ENCODE assay signal across 1 cellular context in genomic region chr1:26035203-26035958, GRCh38.
TF ChIP-seq lines count a peak whose summit lies in the region.

No MANE protein-coding gene starts in this region.

TF ChIP-seq in HepG2, 621 proteins besides CTCF, POLR2A, EP300 and RAD21 (continued from another document and continues in another):
- no peak for TF ChIP-seq ZNF18 (CRISPR knock-in tag; IDR thresholded peaks at IDR 0.05; ENCODE audit: insufficient replicate concordance)
- no peak for TF ChIP-seq ATRX (CRISPR knock-in tag; IDR thresholded peaks at IDR 0.05; ENCODE audit: borderline replicate concordance)
- TF ChIP-seq CENPBD1 (CRISPR knock-in tag; IDR thresholded peaks at IDR 0.05; ENCODE audit: borderline replicate concordance, low read depth): no peak
- 0 out of 2 replicates have a peak, but pooled peaks have one; percentile 14 for TF ChIP-seq ZNF605 (CRISPR knock-in tag; IDR thresholded peaks at IDR 0.05)
- TF ChIP-seq UBTF (CRISPR knock-in tag; IDR thresholded peaks at IDR 0.05): peak; percentile 60; the same call in 1 of the 2 replicates
- TF ChIP-seq CEBPB (IDR thresholded peaks at IDR 0.05; ENCODE audit: borderline replicate concordance, low read depth, low read length): peak; percentile 25; the same call in 1 of the 2 replicates
- TF ChIP-seq JUN (CRISPR knock-in tag; IDR thresholded peaks at IDR 0.05): no peak
- 0 out of 2 replicates have a peak, but pooled peaks have one; percentile 8 for TF ChIP-seq ZNF768 (CRISPR knock-in tag; IDR thresholded peaks at IDR 0.05)
- TF ChIP-seq NR2F6 (IDR thresholded peaks at IDR 0.05): no peak
- no peak for TF ChIP-seq NR2F6 (CRISPR knock-in tag; IDR thresholded peaks at IDR 0.05)
- 0 out of 2 replicates have a peak, but pooled peaks have one; percentile 38 for TF ChIP-seq ZNF138 (CRISPR knock-in tag; IDR thresholded peaks at IDR 0.05; ENCODE audit: low read depth)
- peak; percentile 99 for TF ChIP-seq ZNF770 (CRISPR knock-in tag; IDR thresholded peaks at IDR 0.05)
- peak; percentile 9; the same call in 1 of the 2 replicates for TF ChIP-seq ZNF446 (CRISPR knock-in tag; IDR thresholded peaks at IDR 0.05)
- no peak for TF ChIP-seq FOXM1 (CRISPR knock-in tag; IDR thresholded peaks at IDR 0.05)
- TF ChIP-seq LRRFIP1 (CRISPR knock-in tag; conservative IDR thresholded peaks at IDR 0.05): no peak
- TF ChIP-seq ZIK1 (CRISPR knock-in tag; IDR thresholded peaks at IDR 0.05; ENCODE audit: borderline replicate concordance, low read depth): 0 out of 2 replicates have a peak, but pooled peaks have one; percentile 0
- TF ChIP-seq ZNF530 (CRISPR knock-in tag; IDR thresholded peaks at IDR 0.05; ENCODE audit: low read depth): no peak
- no peak for TF ChIP-seq ZNF775 (CRISPR knock-in tag; IDR thresholded peaks at IDR 0.05; ENCODE audit: borderline replicate concordance)
- peak; percentile 63; the same call in 1 of the 2 replicates for TF ChIP-seq NFKB2 (CRISPR knock-in tag; IDR thresholded peaks at IDR 0.05; ENCODE audit: borderline replicate concordance)
- TF ChIP-seq ZNF615 (CRISPR knock-in tag; IDR thresholded peaks at IDR 0.05; ENCODE audit: borderline replicate concordance): no peak
- TF ChIP-seq SIX1 (CRISPR knock-in tag; IDR thresholded peaks at IDR 0.05; ENCODE audit: borderline replicate concordance): no peak
- no peak; the same call in 1 of the 2 replicates for TF ChIP-seq ZNF704 (CRISPR knock-in tag; IDR thresholded peaks at IDR 0.05; ENCODE audit: borderline replicate concordance)
- TF ChIP-seq ZBTB21 (CRISPR knock-in tag; IDR thresholded peaks at IDR 0.05): no peak
- TF ChIP-seq HDAC1 (CRISPR knock-in tag; IDR thresholded peaks at IDR 0.05): peak; percentile 50
- 0 out of 2 replicates have a peak, but pooled peaks have one; percentile 60 for TF ChIP-seq YEATS4 (CRISPR knock-in tag; IDR thresholded peaks at IDR 0.05; ENCODE audit: borderline replicate concordance)
- TF ChIP-seq ARID4A (CRISPR knock-in tag; IDR thresholded peaks at IDR 0.05; ENCODE audit: borderline replicate concordance): peak; percentile 83
- TF ChIP-seq ZHX1 (CRISPR knock-in tag; IDR thresholded peaks at IDR 0.05; ENCODE audit: low read depth): no peak
- TF ChIP-seq NONO (IDR thresholded peaks at IDR 0.05): no peak
- TF ChIP-seq NONO (CRISPR knock-in tag; conservative IDR thresholded peaks at IDR 0.05): no peak
- TF ChIP-seq ZNF75D (CRISPR knock-in tag; IDR thresholded peaks at IDR 0.05; ENCODE audit: borderline replicate concordance): no peak
- TF ChIP-seq ZSCAN12 (CRISPR knock-in tag; IDR thresholded peaks at IDR 0.05): no peak
- peak; percentile 41; the same call in 1 of the 2 replicates for TF ChIP-seq AKAP8 (CRISPR knock-in tag; IDR thresholded peaks at IDR 0.05)
- no peak for TF ChIP-seq BRCA1 (CRISPR knock-in tag; IDR thresholded peaks at IDR 0.05)
- TF ChIP-seq YY1 (IDR thresholded peaks at IDR 0.05; ENCODE audit: insufficient read depth, insufficient replicate concordance, low read depth, low read length): peak; percentile 53
- no peak for TF ChIP-seq ZNF260 (CRISPR knock-in tag; IDR thresholded peaks at IDR 0.05; ENCODE audit: borderline replicate concordance, low read depth)
- TF ChIP-seq BORCS8-MEF2B (CRISPR knock-in tag; IDR thresholded peaks at IDR 0.05): peak; percentile 23; the same call in 1 of the 2 replicates
- 0 out of 2 replicates have a peak, but pooled peaks have one; percentile 86 for TF ChIP-seq ZNF839 (CRISPR knock-in tag; IDR thresholded peaks at IDR 0.05; ENCODE audit: borderline replicate concordance)
- peak; percentile 25; the same call in 1 of the 2 replicates for TF ChIP-seq CEBPG (CRISPR knock-in tag; IDR thresholded peaks at IDR 0.05)
- TF ChIP-seq ONECUT2 (CRISPR knock-in tag; IDR thresholded peaks at IDR 0.05): no peak
- TF ChIP-seq KLF6 (CRISPR knock-in tag; IDR thresholded peaks at IDR 0.05): no peak
- peak; percentile 35 for TF ChIP-seq POGZ (CRISPR knock-in tag; IDR thresholded peaks at IDR 0.05)
- 0 out of 2 replicates have a peak, but pooled peaks have one; percentile 11 for TF ChIP-seq BCL6 (CRISPR knock-in tag; IDR thresholded peaks at IDR 0.05)
- TF ChIP-seq MTA1 (CRISPR knock-in tag; IDR thresholded peaks at IDR 0.05; ENCODE audit: borderline replicate concordance): peak; percentile 47; the same call in 1 of the 2 replicates
- no peak for TF ChIP-seq ZNF329 (CRISPR knock-in tag; IDR thresholded peaks at IDR 0.05; ENCODE audit: low read depth)
